18 cellular contexts compared by ENCODE assay signal in genomic region chr1:230902349-230902923, GRCh38.
"Had no signal": no experiment of that assay in that cellular context is flagged by ENCODE, and none has a peak within 500 bp of the region (broad histone marks: within the 10 kb centered on the region; RNA-seq: fewer than 3 reads in every experiment).

No MANE protein-coding gene starts in this region.

- H3K36me3 ChIP-seq: sigmoid colon had no signal

- FAIRE-seq: urothelium cell line had no signal

- H3K27ac ChIP-seq: hepatocyte, sigmoid colon, skin epidermis had no signal

- H2AFZ ChIP-seq: hepatocyte had no signal

- H3K4me2 ChIP-seq: hepatocyte had no signal

- DNase-seq: effector CD8-positive, alpha-beta T cell; foreskin melanocyte; islet precursor cell; mammary epithelial cell; mucosa of descending colon; naive thymus-derived CD8-positive, alpha-beta T cell; posterior cingulate gyrus; sigmoid colon; stimulated activated CD4-positive, alpha-beta T cell treated with anti-CD3 and anti-CD28 coated beads, Interleukin-2, amount 100 ng/mL, for 24 hours; stimulated activated CD4-positive, alpha-beta T cell treated with anti-CD3 and anti-CD28 coated beads, Interleukin-4, amount 100 ng/mL, for 4 hours; stimulated activated naive B cell treated with anti-CD40 and anti-IgM and Interleukin-4, amounts not matched to agents 10 μg/mL and 1 μg/mL and 100 μg/mL, for 72 hours; stimulated activated naive CD8-positive, alpha-beta T cell treated with anti-CD3 and anti-CD28 coated beads, Interleukin-15, amount 100 ng/mL, for 72 hours; substantia nigra had no signal

- H3K4me3 ChIP-seq: coronary artery, hepatocyte, mucosa of descending colon, sigmoid colon, skin epidermis had no signal

- H3K9me3 ChIP-seq: mucosa of descending colon, sigmoid colon had no signal

- H3K27me3 ChIP-seq: hepatocyte, sigmoid colon had no signal

- ATAC-seq: left lobe of liver; mucosa of descending colon; naive thymus-derived CD8-positive, alpha-beta T cell; stimulated activated naive B cell treated with anti-CD40 and anti-IgM and Interleukin-4, amounts not matched to agents 10 μg/mL and 1 μg/mL and 100 μg/mL, for 72 hours; stimulated activated naive CD8-positive, alpha-beta T cell treated with anti-CD3 and anti-CD28 coated beads, Interleukin-15, amount 100 ng/mL, for 72 hours had no signal
